22 cellular contexts compared by ENCODE assay signal in genomic region chr6:52534363-52534762, GRCh38.
"Had no signal": no experiment of that assay in that cellular context is flagged by ENCODE, and none has a peak within 500 bp of the region (broad histone marks: within the 10 kb centered on the region; RNA-seq: fewer than 3 reads in every experiment).

No MANE protein-coding gene starts in this region.

- DNase-seq: activated CD4-positive, alpha-beta T cell treated with anti-CD3 and anti-CD28 coated beads for 1 hour; activated gamma-delta T cell treated with Interleukin-2 at 50 U/mL for 16 hours; activated T-cell treated with anti-CD3 and anti-CD28 coated beads, Interleukin-2, amount 50 U/mL, for 4 hours; anterior cingulate cortex; effector memory CD4-positive, alpha-beta T cell; gastrocnemius medialis; heart right ventricle; left cardiac atrium; lower lobe of right lung; nephron progenitor cell; ovary; stomach; testis; upper lobe of left lung had no signal

- H3K36me3 ChIP-seq: gastrocnemius medialis, ovary had no signal

- H3K9me3 Mint-ChIP-seq: activated CD4-positive, alpha-beta memory T cell treated with anti-CD3 and anti-CD28 coated beads for 36 hours; activated T-cell treated with anti-CD3 and anti-CD28 coated beads, Interleukin-2, amount 50 U/mL, for 4 hours; dendritic cell treated with granulocyte-macrophage colony-stimulating factor and Interleukin-4, amounts not matched to agents 40 ng/mL and 50 ng/mL, for 4 days; mesothelial cell of epicardium; nephron progenitor cell had no signal

- H3K27me3 ChIP-seq: gastrocnemius medialis, heart right ventricle, ovary, stomach, testis, upper lobe of left lung had no signal

- H3K27ac ChIP-seq: epithelial cell of prostate, gastrocnemius medialis, lower lobe of right lung, ovary, stomach, testis, VCaP had no signal

- H3K4me3 Mint-ChIP-seq: activated CD4-positive, alpha-beta memory T cell treated with anti-CD3 and anti-CD28 coated beads for 36 hours; activated CD8-positive, alpha-beta memory T cell treated with anti-CD3 and anti-CD28 coated beads, Interleukin-2, amount 10 ng/mL, durations not matched to agents 7 days and 5 days; activated naive CD8-positive, alpha-beta T cell; activated T-cell treated with anti-CD3 and anti-CD28 coated beads, Interleukin-2, amount 50 U/mL, for 4 hours; dendritic cell treated with granulocyte-macrophage colony-stimulating factor and Interleukin-4, amounts not matched to agents 40 ng/mL and 50 ng/mL, for 4 days; mesothelial cell of epicardium; nephron progenitor cell had no signal

- H3K4me3 ChIP-seq: gastrocnemius medialis, heart right ventricle, lower lobe of right lung, ovary, stomach, testis, upper lobe of left lung had no signal

- H3K27me3 Mint-ChIP-seq: activated CD4-positive, alpha-beta memory T cell treated with anti-CD3 and anti-CD28 coated beads for 36 hours; activated CD8-positive, alpha-beta memory T cell treated with anti-CD3 and anti-CD28 coated beads, Interleukin-2, amount 10 ng/mL, durations not matched to agents 7 days and 5 days; activated naive CD8-positive, alpha-beta T cell; dendritic cell treated with granulocyte-macrophage colony-stimulating factor and Interleukin-4, amounts not matched to agents 40 ng/mL and 50 ng/mL, for 4 days had no signal

- H3K27ac Mint-ChIP-seq: activated CD4-positive, alpha-beta memory T cell treated with anti-CD3 and anti-CD28 coated beads for 36 hours; activated naive CD8-positive, alpha-beta T cell; dendritic cell treated with granulocyte-macrophage colony-stimulating factor and Interleukin-4, amounts not matched to agents 40 ng/mL and 50 ng/mL, for 4 days; mesothelial cell of epicardium had no signal

- ATAC-seq: gastrocnemius medialis, left cardiac atrium, lower lobe of right lung, sciatic nerve had no signal

- H3K9me3 ChIP-seq: gastrocnemius medialis, heart right ventricle, lower lobe of right lung, ovary, stomach, testis, upper lobe of left lung had no signal

- H3K36me3 Mint-ChIP-seq: activated CD8-positive, alpha-beta memory T cell treated with anti-CD3 and anti-CD28 coated beads, Interleukin-2, amount 10 ng/mL, durations not matched to agents 7 days and 5 days had no signal
